ENCODE assay signal across 1 cellular context in the genomic region with DNA sequence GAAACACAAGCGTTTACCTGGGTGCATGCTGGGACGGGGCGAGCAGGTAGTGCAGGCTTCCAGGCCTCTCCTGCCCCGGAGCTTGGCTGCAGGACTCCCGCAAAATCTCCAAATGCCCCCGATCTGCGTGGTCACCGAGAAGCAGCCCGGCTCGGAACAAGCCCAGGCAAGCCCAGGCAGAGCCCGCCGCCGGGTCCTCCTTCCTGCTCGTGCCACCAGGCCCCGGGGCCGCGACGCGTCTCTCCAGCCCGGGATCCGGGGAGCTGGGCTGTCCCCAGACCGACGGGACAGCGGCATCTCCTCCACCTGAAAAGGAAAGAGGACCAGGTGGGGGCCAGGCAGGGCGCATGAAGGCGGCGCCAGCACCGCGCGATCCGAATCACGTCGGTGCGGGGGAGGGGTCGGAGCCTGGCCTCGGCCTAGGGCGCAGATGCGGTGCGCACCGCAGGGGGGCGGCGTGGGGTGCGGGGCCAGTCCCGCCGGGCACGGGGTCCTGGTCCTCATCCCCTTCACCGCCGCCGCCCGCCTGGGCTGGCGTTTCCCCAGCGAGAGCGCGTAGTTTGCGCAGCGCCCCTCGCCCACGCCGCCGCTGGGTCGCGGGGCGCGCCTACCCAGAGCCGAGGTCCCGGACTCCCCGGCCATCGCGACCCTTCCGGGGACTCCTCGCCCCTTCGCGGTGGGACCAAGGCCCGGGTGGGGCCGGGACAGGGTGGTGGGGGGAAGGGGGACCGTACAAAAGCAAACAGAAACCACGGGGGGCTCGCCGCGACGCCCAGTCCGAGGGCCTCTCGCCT.
TF ChIP-seq lines count a peak whose summit lies in the region.

No MANE protein-coding gene starts in this region.

TF ChIP-seq in HEK293, 187 proteins besides CTCF, POLR2A, EP300 and RAD21 (continued from another document):
- TF ChIP-seq ZXDB (tag by site-specific recombination; IDR thresholded peaks at IDR 0.05): peak; percentile 53; the same call in 1 of the 2 replicates
- no peak for TF ChIP-seq ZNF529 (tag by site-specific recombination; IDR thresholded peaks at IDR 0.05; ENCODE audit: insufficient replicate concordance)
- peak; percentile 80 for TF ChIP-seq ZFHX2 (tag by site-specific recombination; conservative IDR thresholded peaks at IDR 0.05)
- TF ChIP-seq, protein P1, sequence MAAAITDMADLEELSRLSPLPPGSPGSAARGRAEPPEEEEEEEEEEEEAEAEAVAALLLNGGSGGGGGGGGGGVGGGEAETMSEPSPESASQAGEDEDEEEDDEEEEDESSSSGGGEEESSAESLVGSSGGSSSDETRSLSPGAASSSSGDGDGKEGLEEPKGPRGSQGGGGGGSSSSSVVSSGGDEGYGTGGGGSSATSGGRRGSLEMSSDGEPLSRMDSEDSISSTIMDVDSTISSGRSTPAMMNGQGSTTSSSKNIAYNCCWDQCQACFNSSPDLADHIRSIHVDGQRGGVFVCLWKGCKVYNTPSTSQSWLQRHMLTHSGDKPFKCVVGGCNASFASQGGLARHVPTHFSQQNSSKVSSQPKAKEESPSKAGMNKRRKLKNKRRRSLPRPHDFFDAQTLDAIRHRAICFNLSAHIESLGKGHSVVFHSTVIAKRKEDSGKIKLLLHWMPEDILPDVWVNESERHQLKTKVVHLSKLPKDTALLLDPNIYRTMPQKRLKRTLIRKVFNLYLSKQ (tag by site-specific recombination; IDR thresholded peaks at IDR 0.05; ENCODE audit: borderline replicate concordance): no peak
- TF ChIP-seq, protein P2, sequence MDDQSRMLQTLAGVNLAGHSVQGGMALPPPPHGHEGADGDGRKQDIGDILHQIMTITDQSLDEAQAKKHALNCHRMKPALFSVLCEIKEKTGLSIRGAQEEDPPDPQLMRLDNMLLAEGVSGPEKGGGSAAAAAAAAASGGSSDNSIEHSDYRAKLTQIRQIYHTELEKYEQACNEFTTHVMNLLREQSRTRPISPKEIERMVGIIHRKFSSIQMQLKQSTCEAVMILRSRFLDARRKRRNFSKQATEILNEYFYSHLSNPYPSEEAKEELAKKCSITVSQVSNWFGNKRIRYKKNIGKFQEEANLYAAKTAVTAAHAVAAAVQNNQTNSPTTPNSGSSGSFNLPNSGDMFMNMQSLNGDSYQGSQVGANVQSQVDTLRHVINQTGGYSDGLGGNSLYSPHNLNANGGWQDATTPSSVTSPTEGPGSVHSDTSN (CRISPR knock-in tag; IDR thresholded peaks at IDR 0.05): peak; percentile 27; the same call in 1 of the 2 replicates
- 0 out of 2 replicates have a peak, but pooled peaks have one; percentile 41 for TF ChIP-seq ZNF561 (tag by site-specific recombination; IDR thresholded peaks at IDR 0.05; ENCODE audit: borderline replicate concordance)
- TF ChIP-seq, protein P3, sequence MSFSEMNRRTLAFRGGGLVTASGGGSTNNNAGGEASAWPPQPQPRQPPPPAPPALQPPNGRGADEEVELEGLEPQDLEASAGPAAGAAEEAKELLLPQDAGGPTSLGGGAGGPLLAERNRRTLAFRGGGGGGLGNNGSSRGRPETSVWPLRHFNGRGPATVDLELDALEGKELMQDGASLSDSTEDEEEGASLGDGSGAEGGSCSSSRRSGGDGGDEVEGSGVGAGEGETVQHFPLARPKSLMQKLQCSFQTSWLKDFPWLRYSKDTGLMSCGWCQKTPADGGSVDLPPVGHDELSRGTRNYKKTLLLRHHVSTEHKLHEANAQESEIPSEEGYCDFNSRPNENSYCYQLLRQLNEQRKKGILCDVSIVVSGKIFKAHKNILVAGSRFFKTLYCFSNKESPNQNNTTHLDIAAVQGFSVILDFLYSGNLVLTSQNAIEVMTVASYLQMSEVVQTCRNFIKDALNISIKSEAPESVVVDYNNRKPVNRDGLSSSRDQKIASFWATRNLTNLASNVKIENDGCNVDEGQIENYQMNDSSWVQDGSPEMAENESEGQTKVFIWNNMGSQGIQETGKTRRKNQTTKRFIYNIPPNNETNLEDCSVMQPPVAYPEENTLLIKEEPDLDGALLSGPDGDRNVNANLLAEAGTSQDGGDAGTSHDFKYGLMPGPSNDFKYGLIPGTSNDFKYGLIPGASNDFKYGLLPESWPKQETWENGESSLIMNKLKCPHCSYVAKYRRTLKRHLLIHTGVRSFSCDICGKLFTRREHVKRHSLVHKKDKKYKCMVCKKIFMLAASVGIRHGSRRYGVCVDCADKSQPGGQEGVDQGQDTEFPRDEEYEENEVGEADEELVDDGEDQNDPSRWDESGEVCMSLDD (tag by site-specific recombination; IDR thresholded peaks at IDR 0.05): peak; percentile 37; the same call in 1 of the 2 replicates
- TF ChIP-seq, protein P4, sequence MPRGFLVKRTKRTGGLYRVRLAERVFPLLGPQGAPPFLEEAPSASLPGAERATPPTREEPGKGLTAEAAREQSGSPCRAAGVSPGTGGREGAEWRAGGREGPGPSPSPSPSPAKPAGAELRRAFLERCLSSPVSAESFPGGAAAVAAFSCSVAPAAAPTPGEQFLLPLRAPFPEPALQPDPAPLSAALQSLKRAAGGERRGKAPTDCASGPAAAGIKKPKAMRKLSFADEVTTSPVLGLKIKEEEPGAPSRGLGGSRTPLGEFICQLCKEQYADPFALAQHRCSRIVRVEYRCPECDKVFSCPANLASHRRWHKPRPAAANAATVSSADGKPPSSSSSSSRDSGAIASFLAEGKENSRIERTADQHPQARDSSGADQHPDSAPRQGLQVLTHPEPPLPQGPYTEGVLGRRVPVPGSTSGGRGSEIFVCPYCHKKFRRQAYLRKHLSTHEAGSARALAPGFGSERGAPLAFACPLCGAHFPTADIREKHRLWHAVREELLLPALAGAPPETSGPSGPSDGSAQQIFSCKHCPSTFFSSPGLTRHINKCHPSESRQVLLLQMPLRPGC (tag by site-specific recombination; IDR thresholded peaks at IDR 0.05): no peak
- no peak for TF ChIP-seq ZBTB7A (tag by site-specific recombination; IDR thresholded peaks at IDR 0.05; ENCODE audit: low read depth)
- TF ChIP-seq ZNF311 (tag by site-specific recombination; IDR thresholded peaks at IDR 0.05; ENCODE audit: borderline replicate concordance): no peak
- 0 out of 2 replicates have a peak, but pooled peaks have one; percentile 5 for TF ChIP-seq ZNF596 (tag by site-specific recombination; IDR thresholded peaks at IDR 0.05)
- peak; percentile 41; the same call in 1 of the 2 replicates for TF ChIP-seq KLF8 (tag by site-specific recombination; IDR thresholded peaks at IDR 0.05)
- no peak; the same call in 1 of the 2 replicates for TF ChIP-seq ZNF335 (tag by site-specific recombination; conservative IDR thresholded peaks at IDR 0.05)
- TF ChIP-seq ZNF621 (tag by site-specific recombination; IDR thresholded peaks at IDR 0.05): no peak
- TF ChIP-seq ZNF658 (tag by site-specific recombination; IDR thresholded peaks at IDR 0.05): no peak
- TF ChIP-seq ZNF670 (tag by site-specific recombination; IDR thresholded peaks at IDR 0.05; ENCODE audit: low read depth): no peak
- 0 out of 2 replicates have a peak, but pooled peaks have one; percentile 29 for TF ChIP-seq ZNF121 (tag by site-specific recombination; IDR thresholded peaks at IDR 0.05)
- peak; percentile 82 for TF ChIP-seq GLIS2 (tag by site-specific recombination; IDR thresholded peaks at IDR 0.05)
- TF ChIP-seq, protein P5, sequence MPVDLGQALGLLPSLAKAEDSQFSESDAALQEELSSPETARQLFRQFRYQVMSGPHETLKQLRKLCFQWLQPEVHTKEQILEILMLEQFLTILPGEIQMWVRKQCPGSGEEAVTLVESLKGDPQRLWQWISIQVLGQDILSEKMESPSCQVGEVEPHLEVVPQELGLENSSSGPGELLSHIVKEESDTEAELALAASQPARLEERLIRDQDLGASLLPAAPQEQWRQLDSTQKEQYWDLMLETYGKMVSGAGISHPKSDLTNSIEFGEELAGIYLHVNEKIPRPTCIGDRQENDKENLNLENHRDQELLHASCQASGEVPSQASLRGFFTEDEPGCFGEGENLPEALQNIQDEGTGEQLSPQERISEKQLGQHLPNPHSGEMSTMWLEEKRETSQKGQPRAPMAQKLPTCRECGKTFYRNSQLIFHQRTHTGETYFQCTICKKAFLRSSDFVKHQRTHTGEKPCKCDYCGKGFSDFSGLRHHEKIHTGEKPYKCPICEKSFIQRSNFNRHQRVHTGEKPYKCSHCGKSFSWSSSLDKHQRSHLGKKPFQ (tag by site-specific recombination; IDR thresholded peaks at IDR 0.05): no peak
- TF ChIP-seq ZNF2 (tag by site-specific recombination; IDR thresholded peaks at IDR 0.05): peak; percentile 38
- no peak for TF ChIP-seq ZNF112 (tag by site-specific recombination; IDR thresholded peaks at IDR 0.05)
- no peak; the same call in none of the 2 replicates for TF ChIP-seq KLF9 (tag by site-specific recombination; IDR thresholded peaks at IDR 0.05; ENCODE audit: low read depth)
- TF ChIP-seq ZNF350 (tag by site-specific recombination; IDR thresholded peaks at IDR 0.05): no peak
- no peak for TF ChIP-seq ZNF404 (tag by site-specific recombination; IDR thresholded peaks at IDR 0.05)
- peak; percentile 71; the same call in 1 of the 2 replicates for TF ChIP-seq ZBTB1 (tag by site-specific recombination; IDR thresholded peaks at IDR 0.05)
- peak; percentile 43; the same call in 1 of the 2 replicates for TF ChIP-seq ZNF76 (tag by site-specific recombination; IDR thresholded peaks at IDR 0.05; ENCODE audit: borderline replicate concordance, low read depth)
- TF ChIP-seq, protein P6, sequence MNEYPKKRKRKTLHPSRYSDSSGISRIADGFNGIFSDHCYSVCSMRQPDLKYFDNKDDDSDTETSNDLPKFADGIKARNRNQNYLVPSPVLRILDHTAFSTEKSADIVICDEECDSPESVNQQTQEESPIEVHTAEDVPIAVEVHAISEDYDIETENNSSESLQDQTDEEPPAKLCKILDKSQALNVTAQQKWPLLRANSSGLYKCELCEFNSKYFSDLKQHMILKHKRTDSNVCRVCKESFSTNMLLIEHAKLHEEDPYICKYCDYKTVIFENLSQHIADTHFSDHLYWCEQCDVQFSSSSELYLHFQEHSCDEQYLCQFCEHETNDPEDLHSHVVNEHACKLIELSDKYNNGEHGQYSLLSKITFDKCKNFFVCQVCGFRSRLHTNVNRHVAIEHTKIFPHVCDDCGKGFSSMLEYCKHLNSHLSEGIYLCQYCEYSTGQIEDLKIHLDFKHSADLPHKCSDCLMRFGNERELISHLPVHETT (tag by site-specific recombination; IDR thresholded peaks at IDR 0.05): no peak
- TF ChIP-seq ZNF19 (tag by site-specific recombination; IDR thresholded peaks at IDR 0.05; ENCODE audit: low read depth): no peak
- TF ChIP-seq ZNF157 (tag by site-specific recombination; IDR thresholded peaks at IDR 0.05): no peak
- no peak for TF ChIP-seq ZNF10 (tag by site-specific recombination; IDR thresholded peaks at IDR 0.05)
- TF ChIP-seq ZNF677 (tag by site-specific recombination; IDR thresholded peaks at IDR 0.05): no peak
- TF ChIP-seq, protein P7, sequence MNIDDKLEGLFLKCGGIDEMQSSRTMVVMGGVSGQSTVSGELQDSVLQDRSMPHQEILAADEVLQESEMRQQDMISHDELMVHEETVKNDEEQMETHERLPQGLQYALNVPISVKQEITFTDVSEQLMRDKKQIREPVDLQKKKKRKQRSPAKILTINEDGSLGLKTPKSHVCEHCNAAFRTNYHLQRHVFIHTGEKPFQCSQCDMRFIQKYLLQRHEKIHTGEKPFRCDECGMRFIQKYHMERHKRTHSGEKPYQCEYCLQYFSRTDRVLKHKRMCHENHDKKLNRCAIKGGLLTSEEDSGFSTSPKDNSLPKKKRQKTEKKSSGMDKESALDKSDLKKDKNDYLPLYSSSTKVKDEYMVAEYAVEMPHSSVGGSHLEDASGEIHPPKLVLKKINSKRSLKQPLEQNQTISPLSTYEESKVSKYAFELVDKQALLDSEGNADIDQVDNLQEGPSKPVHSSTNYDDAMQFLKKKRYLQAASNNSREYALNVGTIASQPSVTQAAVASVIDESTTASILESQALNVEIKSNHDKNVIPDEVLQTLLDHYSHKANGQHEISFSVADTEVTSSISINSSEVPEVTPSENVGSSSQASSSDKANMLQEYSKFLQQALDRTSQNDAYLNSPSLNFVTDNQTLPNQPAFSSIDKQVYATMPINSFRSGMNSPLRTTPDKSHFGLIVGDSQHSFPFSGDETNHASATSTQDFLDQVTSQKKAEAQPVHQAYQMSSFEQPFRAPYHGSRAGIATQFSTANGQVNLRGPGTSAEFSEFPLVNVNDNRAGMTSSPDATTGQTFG (tag by site-specific recombination; IDR thresholded peaks at IDR 0.05; ENCODE audit: borderline replicate concordance): no peak
- TF ChIP-seq ZNF423 (tag by site-specific recombination; IDR thresholded peaks at IDR 0.05): 0 out of 2 replicates have a peak, but pooled peaks have one; percentile 28
- TF ChIP-seq ZNF292 (tag by site-specific recombination; IDR thresholded peaks at IDR 0.05; ENCODE audit: borderline replicate concordance, low read depth): no peak
